30 cellular contexts compared by ENCODE assay signal in the genomic region with DNA sequence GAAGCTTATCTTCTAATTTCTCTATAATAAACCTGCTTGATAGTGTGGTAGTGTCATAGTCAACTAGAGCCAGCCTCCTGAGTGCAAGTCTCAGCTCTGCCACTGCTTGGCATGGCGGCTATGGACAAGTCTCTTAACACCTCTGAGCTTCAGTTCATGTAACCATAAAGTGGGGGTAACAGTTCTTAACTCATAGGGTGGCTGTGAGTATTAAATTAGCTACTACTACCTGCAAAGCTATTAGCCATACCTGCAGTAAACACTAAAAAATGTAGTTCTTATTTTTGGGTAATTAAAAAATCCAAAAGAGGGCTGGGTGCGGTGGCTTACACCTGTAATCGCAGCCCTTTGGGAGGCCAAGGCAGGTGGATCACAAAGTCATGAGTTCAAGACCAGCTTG. TPM values are rescaled to one million over a fixed set of nuclear protein-coding genes. Genes with fewer than 3 reads are reported as not detected.
"Had no signal": no experiment of that assay in that cellular context is flagged by ENCODE, and none has a peak within 500 bp of the region (broad histone marks: within the 10 kb centered on the region; RNA-seq: fewer than 3 reads in every experiment).

No MANE protein-coding gene starts in this region.

- H3K9me3 Mint-ChIP-seq: activated naive CD4-positive, alpha-beta T cell treated with anti-CD3 and anti-CD28 coated beads, Interleukin-2, amount 50 U/mL, for 24 hours had no signal

- DNase-seq: activated CD4-positive, alpha-beta memory T cell treated with anti-CD3 and anti-CD28 coated beads for 36 hours; activated CD4-positive, alpha-beta T cell treated with anti-CD3 and anti-CD28 coated beads for 4 hours; activated CD8-positive, alpha-beta memory T cell treated with anti-CD3 and anti-CD28 coated beads, Interleukin-2, amount 50 U/mL, for 4 hours; activated T-cell treated with anti-CD3 and anti-CD28 coated beads, Interleukin-2, amount 50 U/mL, for 24 hours; aorta; brain microvascular endothelial cell; foreskin fibroblast; head of caudate nucleus; hippocampal formation; left cardiac atrium; mammary epithelial cell; naive B cell; stimulated activated CD4-positive, alpha-beta T cell treated with anti-CD3 and anti-CD28 coated beads, Interleukin-1b, Interleukin-23, amount 100 ng/mL, for 48 hours; stimulated activated CD4-positive, alpha-beta T cell treated with anti-CD3 and anti-CD28 coated beads, Interleukin-4, amount 100 ng/mL, for 4 hours; stimulated activated CD8-positive, alpha-beta memory T cell treated with anti-CD3 and anti-CD28 coated beads, Interleukin-4, amount 100 ng/mL, for 48 hours; stimulated activated naive CD8-positive, alpha-beta T cell treated with anti-CD3 and anti-CD28 coated beads, Interleukin-15, amount 100 ng/mL, for 72 hours; substantia nigra; upper lobe of left lung had no signal

- H3K27me3 Mint-ChIP-seq: activated CD4-positive, alpha-beta memory T cell treated with anti-CD3 and anti-CD28 coated beads for 36 hours; activated naive CD4-positive, alpha-beta T cell treated with anti-CD3 and anti-CD28 coated beads, Interleukin-2, amount 50 U/mL, for 24 hours; activated T-cell treated with anti-CD3 and anti-CD28 coated beads, Interleukin-2, amount 50 U/mL, for 24 hours; stimulated activated memory B cell treated with anti-CD40 and anti-IgM and Interleukin-4, amounts not matched to agents 10 μg/mL and 1 μg/mL and 100 μg/mL, for 72 hours; stimulated activated naive CD8-positive, alpha-beta T cell treated with anti-CD3 and anti-CD28 coated beads, Interleukin-15, amount 100 ng/mL, for 72 hours had no signal

- H3K27ac Mint-ChIP-seq: activated CD4-positive, alpha-beta memory T cell treated with anti-CD3 and anti-CD28 coated beads for 36 hours; activated naive CD4-positive, alpha-beta T cell treated with anti-CD3 and anti-CD28 coated beads, Interleukin-2, amount 50 U/mL, for 24 hours; activated T-cell treated with anti-CD3 and anti-CD28 coated beads, Interleukin-2, amount 50 U/mL, for 24 hours; activated T-helper 2 cell treated with anti-CD3 and anti-CD28 coated beads, Interferon-gamma antibody, Interleukin-2, Interleukin-4, amounts not matched to agents 10 μg/mL and 5 μg/mL and 100 μg/mL, durations not matched to agents 14 hours and 24 hours and 36 hours; stimulated activated naive CD8-positive, alpha-beta T cell treated with anti-CD3 and anti-CD28 coated beads, Interleukin-15, amount 100 ng/mL, for 72 hours had no signal

- ATAC-seq: esophagus mucosa; left cardiac atrium; stimulated activated memory B cell treated with anti-CD40 and anti-IgM and Interleukin-4, amounts not matched to agents 10 μg/mL and 1 μg/mL and 100 μg/mL, for 72 hours; stimulated activated naive CD8-positive, alpha-beta T cell treated with anti-CD3 and anti-CD28 coated beads, Interleukin-15, amount 100 ng/mL, for 72 hours had no signal

- H3K4me3 Mint-ChIP-seq: activated CD4-positive, alpha-beta memory T cell treated with anti-CD3 and anti-CD28 coated beads for 36 hours; activated T-cell treated with anti-CD3 and anti-CD28 coated beads, Interleukin-2, amount 50 U/mL, for 24 hours; mesothelial cell of epicardium; stimulated activated naive CD8-positive, alpha-beta T cell treated with anti-CD3 and anti-CD28 coated beads, Interleukin-15, amount 100 ng/mL, for 72 hours had no signal

RNA-seq across cellular contexts. Expression of gene CELA3A, which starts 48.9 kb away (rescaled TPM):
- total RNA-seq: activated CD4-positive, alpha-beta memory T cell treated with anti-CD3 and anti-CD28 coated beads for 36 hours; activated CD8-positive, alpha-beta memory T cell treated with anti-CD3 and anti-CD28 coated beads for 36 hours; activated T-helper 2 cell treated with anti-CD3 and anti-CD28 coated beads, Interferon-gamma antibody, Interleukin-2, Interleukin-4, amounts not matched to agents 10 μg/mL and 5 μg/mL and 100 μg/mL, durations not matched to agents 14 hours and 24 hours and 36 hours; cardiac septum; cerebellum; endothelial cell of umbilical vein; esophagus mucosa; left cardiac atrium; mammary epithelial cell; mesothelial cell of epicardium; pulmonary artery endothelial cell; right atrium auricular region; smooth muscle cell had no signal
